In genomic region chr9:21995652-21996275, GRCh38 we compare ENCODE assay signal across 1 cellular context.
TF ChIP-seq lines count a peak whose summit lies in the region.

No MANE protein-coding gene starts in this region.

TF ChIP-seq in SK-N-SH treated with all-trans-retinoic acid at 6 μM for 48 hours, 23 proteins besides CTCF, POLR2A, EP300 and RAD21:
- TF ChIP-seq TSHZ2 (CRISPR knock-in tag; IDR thresholded peaks at IDR 0.05) (no peak), ZNF565 (CRISPR knock-in tag; conservative IDR thresholded peaks at IDR 0.05; ENCODE audit: low read depth) (no peak)
